Comparison of ENCODE assay signal across 8 cellular contexts in the genomic region with DNA sequence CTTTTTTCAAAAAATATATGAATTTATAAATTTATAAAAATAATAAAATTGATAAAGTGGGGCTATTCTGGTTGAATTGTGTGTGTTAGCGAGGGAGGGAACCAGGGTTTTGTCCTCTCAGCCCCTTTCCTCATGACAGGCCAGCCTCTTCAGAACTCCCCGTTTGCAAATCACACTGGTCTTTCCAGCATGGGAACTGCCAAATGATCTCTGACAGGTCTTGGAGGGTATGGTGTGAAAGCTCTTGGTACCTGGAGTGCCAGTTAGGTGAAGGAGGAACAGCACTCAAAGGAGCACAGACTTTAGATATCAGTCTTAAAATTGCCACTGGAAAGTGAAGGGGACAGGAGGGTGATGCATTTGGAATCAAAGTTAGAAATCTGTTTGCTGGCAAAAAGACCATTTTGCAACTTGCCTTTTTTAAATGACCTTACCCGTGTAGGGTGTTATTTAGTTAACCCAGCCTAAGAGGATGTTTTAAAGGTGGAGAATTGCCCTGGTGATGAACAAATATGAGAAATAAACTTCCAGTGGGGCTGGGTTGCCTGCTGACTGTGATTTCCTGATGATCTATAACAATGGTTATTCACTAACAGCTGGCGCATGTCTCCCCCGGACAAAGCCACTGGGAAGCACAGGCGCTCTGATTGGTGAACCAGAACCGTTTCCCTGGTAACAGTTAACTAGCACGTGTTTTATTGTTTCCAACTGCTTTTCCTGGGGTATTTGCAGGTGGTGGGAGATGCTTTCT.
DNase-seq lines count a peak whose midpoint lies in the region; ATAC-seq and TF ChIP-seq lines count a peak whose summit lies in the region.

No MANE protein-coding gene starts in this region.

- no peaks in the 10 kb centered on the region for H3K79me1 ChIP-seq in neuronal stem cell (ENCODE audit: low read depth, low read length)

- H3K36me3 Mint-ChIP-seq in activated naive CD4-positive, alpha-beta T cell treated with anti-CD3 and anti-CD28 coated beads, Interleukin-2, amount 10 ng/mL, durations not matched to agents 7 days and 5 days, result no peaks in the 10 kb centered on the region

- H3K27ac Mint-ChIP-seq in activated naive CD4-positive, alpha-beta T cell treated with anti-CD3 and anti-CD28 coated beads, Interleukin-2, amount 10 ng/mL, durations not matched to agents 7 days and 5 days, result no peak overlapping the region

- no peak overlapping the region for H4K8ac ChIP-seq in neuronal stem cell (ENCODE audit: low read depth, low read length)

- no peak overlapping the region for H4K91ac ChIP-seq in neuronal stem cell (ENCODE audit: low read depth, low read length, poor library complexity)

- 100% methylated on average over 1 of the region's 8 CpGs; no CpG with 5 or more reads in 1 of the 2 donors for WGBS in neuronal stem cell (ENCODE audit: extremely low coverage in 2 of 2, insufficient read length in 2 of 2, insufficient replicate concordance in 1 of 2), 2 donors

- no peaks in the 10 kb centered on the region for H3K27me3 Mint-ChIP-seq in activated naive CD4-positive, alpha-beta T cell treated with anti-CD3 and anti-CD28 coated beads, Interleukin-2, amount 10 ng/mL, durations not matched to agents 7 days and 5 days

- no peak overlapping the region for H3K4ac ChIP-seq in neuronal stem cell (ENCODE audit: low read length)

- H3K4me3 Mint-ChIP-seq in activated naive CD4-positive, alpha-beta T cell treated with anti-CD3 and anti-CD28 coated beads, Interleukin-2, amount 10 ng/mL, durations not matched to agents 7 days and 5 days, result no peak overlapping the region

- no peak overlapping the region for H3K18ac ChIP-seq in neuronal stem cell (ENCODE audit: low read length)

- no peak overlapping the region for H2AFZ ChIP-seq in neuronal stem cell (ENCODE audit: low read length)

- H2BK15ac ChIP-seq in neuronal stem cell (ENCODE audit: low read length), result no peak overlapping the region

- no peaks in the 10 kb centered on the region for H3K4me1 Mint-ChIP-seq in activated naive CD4-positive, alpha-beta T cell treated with anti-CD3 and anti-CD28 coated beads, Interleukin-2, amount 10 ng/mL, durations not matched to agents 7 days and 5 days

- H2BK5ac ChIP-seq in neuronal stem cell (ENCODE audit: low read length), result no peak overlapping the region

- no peak for ATAC-seq in GM21447 (IDR thresholded peaks at IDR 0.05; ENCODE audit: unreplicated experiment)

- DNase-seq in GM04503 (ENCODE audit: low read depth) (peak; percentile 49), NCI-H748 (lab: John Stamatoyannopoulos, UW; ENCODE audit: unreplicated experiment) (peak; percentile 95), fibroblast of mammary gland (ENCODE audit: low read depth) (peak; percentile 83), neuronal stem cell (ENCODE audit: low spot score) (peak; percentile 86), HuH-7.5 (ENCODE audit: low spot score) (no peak), RPMI8226 (no peak)
- DNase-seq in activated naive CD4-positive, alpha-beta T cell treated with anti-CD3 and anti-CD28 coated beads, Interleukin-2, amount 10 ng/mL, durations not matched to agents 7 days and 5 days, result no peak

- H3K27ac ChIP-seq in neuronal stem cell (replicated peaks; ENCODE audit: low read length), result peak overlapping the region; percentile 84

- H3K4me1 ChIP-seq in neuronal stem cell (ENCODE audit: control insufficient read depth in 2 of 2, insufficient read depth in 1 of 2, low read depth in 1 of 2, low read length in 2 of 2), result peaks cover 5 to 13% of the 10 kb centered on the region in 2 donors

- no peak overlapping the region for H3K14ac ChIP-seq in neuronal stem cell (ENCODE audit: low read length)

- no peaks in the 10 kb centered on the region for H3K36me3 ChIP-seq in neuronal stem cell (replicated peaks in 1 of 2; ENCODE audit: control insufficient read depth in 2 of 2, insufficient read depth in 2 of 2, low read length in 2 of 2)

- H3K4me3 ChIP-seq in fibroblast of mammary gland (ENCODE audit: control insufficient read depth, low read depth, low read length), result no peak overlapping the region
- H3K4me3 ChIP-seq in neuronal stem cell (ENCODE audit: low read length in 2 of 2), result no peak overlapping the region

- H3K9ac ChIP-seq in neuronal stem cell (ENCODE audit: low read depth, low read length, poor library complexity), result no peak overlapping the region

- H3K27me3 ChIP-seq in neuronal stem cell (ENCODE audit: control insufficient read depth in 3 of 3, insufficient read depth in 3 of 3, low read depth in 1 of 3, low read length in 3 of 3), result peaks cover 0 to 71% (median 0%) of the 10 kb centered on the region in 3 experiments

- no peak overlapping the region for H2BK12ac ChIP-seq in neuronal stem cell (ENCODE audit: low read length)

- CTCF ChIA-PET in activated naive CD4-positive, alpha-beta T cell treated with anti-CD3 and anti-CD28 coated beads, Interleukin-2, amount 10 ng/mL, durations not matched to agents 7 days and 5 days (lab: Charles Lee), result no interaction called here

- no peak overlapping the region for H2AK5ac ChIP-seq in neuronal stem cell (ENCODE audit: low read depth, low read length)

- no peak overlapping the region for H2BK120ac ChIP-seq in neuronal stem cell (ENCODE audit: low read depth, low read length)

- no peaks in the 10 kb centered on the region for H3K9me3 Mint-ChIP-seq in activated naive CD4-positive, alpha-beta T cell treated with anti-CD3 and anti-CD28 coated beads, Interleukin-2, amount 10 ng/mL, durations not matched to agents 7 days and 5 days

- TF ChIP-seq CTCF in fibroblast of mammary gland (conservative IDR thresholded peaks at IDR 0.05; ENCODE audit: control insufficient read depth, insufficient read depth, low read depth, low read length), result no peak

- H3K4me2 ChIP-seq in neuronal stem cell (ENCODE audit: insufficient read depth, low read length, poor library complexity, severe bottlenecking), result peak overlapping the region; percentile 21

- no peak overlapping the region for H3K23ac ChIP-seq in neuronal stem cell (ENCODE audit: low read depth, low read length, poor library complexity)

- no peaks in the 10 kb centered on the region for H3K9me3 ChIP-seq in neuronal stem cell (replicated peaks in 1 of 2; ENCODE audit: control insufficient read depth in 2 of 2, insufficient read depth in 1 of 2, low read depth in 1 of 2, low read length in 2 of 2)

Comparison
In these comparisons a context has a peak if more than half of its experiments do, and no peak if none do; other contexts are left out.
1. DNase-seq: peak in GM04503 (single experiment), NCI-H748 (single experiment), fibroblast of mammary gland (single experiment) and neuronal stem cell (single experiment); none in HuH-7.5 (single experiment), activated naive CD4-positive, alpha-beta T cell treated with anti-CD3 and anti-CD28 coated beads, Interleukin-2, amount 10 ng/mL, durations not matched to agents 7 days and 5 days (single experiment) and RPMI8226 (single experiment).